In genomic region chr20:35617397-35618031, GRCh38 we compare ENCODE assay signal across 8 cellular contexts. TPM values are rescaled to one million over a fixed set of nuclear protein-coding genes. Genes with fewer than 3 reads are reported as not detected.
DNase-seq lines count a peak whose midpoint lies in the region; ATAC-seq and TF ChIP-seq lines count a peak whose summit lies in the region.

No MANE protein-coding gene starts in this region.

- H3K4me1 ChIP-seq in OCI-LY7 (ENCODE audit: insufficient read depth, low read length, poor library complexity, severe bottlenecking) (peaks cover 56% of the 10 kb centered on the region), prostate gland (replicated peaks) (peaks cover 9% of the 10 kb centered on the region)

- peak overlapping the region; percentile 90 to 95 for H3K27ac Mint-ChIP-seq in activated naive CD4-positive, alpha-beta T cell treated with anti-CD3 and anti-CD28 coated beads, Interleukin-2, amount 50 U/mL, for 72 hours

- H2AFZ ChIP-seq in OCI-LY7 (ENCODE audit: low read length), result peak overlapping the region; percentile 35

- DNase-seq in COLO829 (ENCODE audit: low spot score) (peak; percentile 63), OCI-LY7 (ENCODE audit: low spot score) (peak; percentile 92), cardiac septum (ENCODE audit: low spot score) (peak; percentile 81), prostate gland (ENCODE audit: low spot score) (no peak), NCI-H187 treated with DMSO at 0.1 percent for 48 hours (lab: John Stamatoyannopoulos, UW) (no peak), putamen (ENCODE audit: low spot score) (no peak)
- peak; percentile 62 to 67 for DNase-seq in activated naive CD4-positive, alpha-beta T cell treated with anti-CD3 and anti-CD28 coated beads, Interleukin-2, amount 50 U/mL, for 72 hours (ENCODE audit: low spot score in 2 of 2)

- no TSS peak for BruUV-seq in OCI-LY7 (replicated peaks; lab: Mats Ljungman, UMichigan)

- POLR2A ChIA-PET in OCI-LY7 (lab: Charles Lee), result interaction anchor here (0.6 to 2.8 kb wide), 3 partner anchors 13 to 77 kb away, joined by 4 to 18 read pairs (median 5); no protein-coding TSS in a partner anchor

- 17% methylated on average over 19 of the region's 19 CpGs for WGBS in prostate gland

- H3K9me3 ChIP-seq in OCI-LY7 (ENCODE audit: low read length) (peaks cover 3% of the 10 kb centered on the region; the same call in 1 of the 2 replicates), prostate gland (no peaks in the 10 kb centered on the region)

- H3K79me2 ChIP-seq in OCI-LY7 (ENCODE audit: insufficient read depth, low read depth, low read length), result peaks cover 15% of the 10 kb centered on the region; the same call in 1 of the 2 replicates

- no peaks in the 10 kb centered on the region for H3K36me3 Mint-ChIP-seq in activated naive CD4-positive, alpha-beta T cell treated with anti-CD3 and anti-CD28 coated beads, Interleukin-2, amount 50 U/mL, for 72 hours

- no peaks in the 10 kb centered on the region for H3K9me3 Mint-ChIP-seq in activated naive CD4-positive, alpha-beta T cell treated with anti-CD3 and anti-CD28 coated beads, Interleukin-2, amount 50 U/mL, for 72 hours

- H3K4me3 ChIP-seq in OCI-LY7 (ENCODE audit: low read depth, low read length, poor library complexity, severe bottlenecking) (peak overlapping the region; percentile 73), prostate gland (peak overlapping the region; percentile 37 to 38)

- no peaks in the 10 kb centered on the region for H3K9me2 ChIP-seq in OCI-LY7 (ENCODE audit: insufficient read depth, low read length)

- peak overlapping the region; percentile 90 for H3K27ac ChIP-seq in OCI-LY7 (ENCODE audit: low read depth, low read length, poor library complexity, severe bottlenecking)
- H3K27ac ChIP-seq in prostate gland, result peak overlapping the region; percentile 72 to 88

- no peaks in the 10 kb centered on the region for H4K20me1 ChIP-seq in OCI-LY7 (ENCODE audit: insufficient read depth, low read length)

- no peak for TF ChIP-seq POLR2A in prostate gland (IDR thresholded peaks at IDR 0.05)

- H3K27me3 ChIP-seq in prostate gland (replicated peaks; ENCODE audit: insufficient read depth), result no peaks in the 10 kb centered on the region

- intact Hi-C loops in OCI-LY7 (cut with micrococcal nuclease; ENCODE audit: unreplicated experiment) (loop anchor here (1.0 to 10.0 kb wide), 5 partner anchors 47 to 1933 kb away; partner anchors contain the start of genes CPNE1, E2F1, ERGIC3 and NFS1), cardiac septum (cut with DNase I) (loop anchor here (2.0 to 10.0 kb wide), 3 partner anchors 47 to 267 kb away; partner anchors contain the start of genes CPNE1, ERGIC3 and RBM12), prostate gland (cut with DNase I) (loop anchor here (5.0 to 10.0 kb wide), 3 partner anchors 45 to 265 kb away; partner anchors contain the start of genes CPNE1 and RBM12)

- H3K36me3 ChIP-seq in OCI-LY7 (ENCODE audit: insufficient read depth, low read length) (peaks cover 22% of the 10 kb centered on the region; the same call in 1 of the 2 replicates), prostate gland (no peaks in the 10 kb centered on the region)

- TF ChIP-seq CTCF in OCI-LY7 (conservative IDR thresholded peaks at IDR 0.05; ENCODE audit: low read length), result peak; percentile 61
- TF ChIP-seq CTCF in prostate gland (IDR thresholded peaks at IDR 0.05), result peak in 2 of 4 experiments; percentile 28 to 32

- ATAC-seq in HG03139 (IDR thresholded peaks at IDR 0.05; ENCODE audit: unreplicated experiment), result peak; percentile 25
- peak in 1 of 2 donors; percentile 7 for ATAC-seq in activated naive CD4-positive, alpha-beta T cell treated with anti-CD3 and anti-CD28 coated beads, Interleukin-2, amount 50 U/mL, for 72 hours

- CTCF ChIA-PET in OCI-LY7 (lab: Charles Lee; ENCODE audit: unreplicated experiment), result no interaction called here

- peak overlapping the region; percentile 87 for H3K4me2 ChIP-seq in OCI-LY7 (ENCODE audit: low read length)

RNA-seq across cellular contexts. Expression of gene SPAG4, which starts 1.9 kb away (rescaled TPM):
- total RNA-seq in OCI-LY7 (2014; rRNA removed; shearing (Covaris generic)), result 12.1 and 24.7 TPM in 2 replicates
- 58.2 and 64.2 TPM in 2 replicates for total RNA-seq in OCI-LY7 (2022)
- total RNA-seq in activated naive CD4-positive, alpha-beta T cell treated with anti-CD3 and anti-CD28 coated beads, Interleukin-2, amount 50 U/mL, for 72 hours, result 10 to 100 TPM in 1 of 2 donors, 1 to 10 TPM in 1; 9.6 to 13.2 TPM
- 3.5 TPM for total RNA-seq in cardiac septum
- total RNA-seq in prostate gland, result 10 to 100 TPM in 1 of 2 donors, under 1 TPM in 1; 0.91 to 10.4 TPM

RNA-seq across cellular contexts. Expression of gene CPNE1, which starts 47.2 kb away (rescaled TPM):
- 83.3 and 83.7 TPM in 2 replicates for total RNA-seq in OCI-LY7 (2014; rRNA removed; shearing (Covaris generic))
- 193 and 202 TPM in 2 replicates for total RNA-seq in OCI-LY7 (2022)
- total RNA-seq in activated naive CD4-positive, alpha-beta T cell treated with anti-CD3 and anti-CD28 coated beads, Interleukin-2, amount 50 U/mL, for 72 hours, result 100 to 1,000 TPM; 332 to 352 TPM
- total RNA-seq in cardiac septum, result 77.9 TPM
- 10 to 100 TPM; 90.1 to 91.4 TPM for total RNA-seq in prostate gland

RNA-seq across cellular contexts. Expression of gene RBM12, which starts 47.2 kb away (rescaled TPM):
- 63.8 and 66.3 TPM in 2 replicates for total RNA-seq in OCI-LY7 (2014; rRNA removed; shearing (Covaris generic))
- total RNA-seq in OCI-LY7 (2022) (152 and 160 TPM in 2 replicates), cardiac septum (44.4 TPM), prostate gland (10 to 100 TPM; 31.8 to 38.9 TPM)
- 100 to 1,000 TPM; 110 to 116 TPM for total RNA-seq in activated naive CD4-positive, alpha-beta T cell treated with anti-CD3 and anti-CD28 coated beads, Interleukin-2, amount 50 U/mL, for 72 hours

Comparison
In these comparisons a context has a peak if more than half of its experiments do, and no peak if none do; other contexts are left out.
1. DNase-seq: peak in COLO829 (single experiment), OCI-LY7 (single experiment), activated naive CD4-positive, alpha-beta T cell treated with anti-CD3 and anti-CD28 coated beads, Interleukin-2, amount 50 U/mL, for 72 hours (2 of 2) and cardiac septum (single experiment); none in prostate gland (single experiment), NCI-H187 treated with DMSO at 0.1 percent for 48 hours (single experiment) and putamen (single experiment).